Comparison of ENCODE assay signal across 9 cellular contexts in the genomic region with DNA sequence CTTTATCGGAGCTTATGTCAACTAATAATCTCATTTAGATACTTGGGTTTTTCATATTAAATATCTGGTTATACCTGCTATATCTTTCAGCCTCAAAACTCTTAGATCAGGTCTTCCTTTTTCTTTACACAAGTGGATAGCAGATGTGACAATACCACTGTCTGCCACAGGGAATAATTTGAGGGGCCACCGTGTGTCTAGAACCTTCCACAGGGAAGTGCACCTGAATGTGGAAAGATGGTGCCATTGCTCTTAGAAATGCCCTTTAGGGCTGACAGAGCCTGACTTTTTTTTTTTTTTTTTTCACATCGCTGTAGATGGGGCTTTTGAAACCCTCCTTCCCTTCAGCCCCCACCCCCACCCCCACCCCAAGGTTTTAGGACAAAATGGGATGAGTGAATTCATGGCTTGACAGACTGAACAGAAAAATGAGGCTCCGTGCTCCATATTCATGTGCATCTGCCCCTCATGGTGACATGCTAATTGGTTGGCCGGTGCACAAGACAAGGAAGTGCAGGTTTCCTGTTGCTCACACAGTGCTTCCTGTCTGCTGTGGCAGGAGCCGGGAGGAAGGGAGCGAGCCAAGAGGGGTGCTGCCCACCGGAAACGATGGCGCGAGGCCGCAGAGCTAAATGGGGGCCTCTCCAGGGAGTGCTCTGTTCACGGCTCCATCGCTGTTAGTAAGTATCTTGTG.
DNase-seq lines count a peak whose midpoint lies in the region; ATAC-seq and TF ChIP-seq lines count a peak whose summit lies in the region.
"Had no signal": no experiment of that assay in that cellular context is flagged by ENCODE, and none has a peak within 500 bp of the region (broad histone marks: within the 10 kb centered on the region; RNA-seq: fewer than 3 reads in every experiment).

No MANE protein-coding gene starts in this region.

- peak overlapping the region; percentile 83 for H2AFZ ChIP-seq in OCI-LY7 (ENCODE audit: low read length)

- H3K79me2 ChIP-seq in OCI-LY7 (ENCODE audit: insufficient read depth, low read depth, low read length), result peaks cover 18% of the 10 kb centered on the region; the same call in 1 of the 2 replicates

- no TSS peak for BruUV-seq in OCI-LY7 (replicated peaks; lab: Mats Ljungman, UMichigan)

- CTCF ChIA-PET in OCI-LY7 (lab: Charles Lee; ENCODE audit: unreplicated experiment), result no interaction called here

- DNase-seq in GM13977 (ENCODE audit: low spot score) (peak; percentile 72), OCI-LY7 (ENCODE audit: low spot score) (peak; percentile 91), lower lobe of right lung (peak; percentile 70), HuH-7.5 (ENCODE audit: low spot score) (no peak), NCI-H345 treated with DMSO at 0.1 percent for 48 hours (lab: John Stamatoyannopoulos, UW; ENCODE audit: unreplicated experiment) (no peak)
- DNase-seq in activated T-helper 9 cell treated with anti-CD3 and anti-CD28 coated beads, Interleukin-2, amount 50 U/mL, for 16 hours (ENCODE audit: low read depth), result peak; percentile 50
- DNase-seq in stimulated activated naive CD4-positive, alpha-beta T cell treated with Interleukin-2 at 50 U/mL for 16 hours (lab: John Stamatoyannopoulos, UW), result peak; percentile 54

- peak overlapping the region; percentile 70 for H3K4me3 ChIP-seq in OCI-LY7 (ENCODE audit: low read depth, low read length, poor library complexity, severe bottlenecking)
- H3K4me3 ChIP-seq in lower lobe of right lung, result peak overlapping the region; percentile 34

- H4K20me1 ChIP-seq in OCI-LY7 (ENCODE audit: insufficient read depth, low read length), result no peaks in the 10 kb centered on the region

- peak; percentile 99 for ATAC-seq in HG02763 (IDR thresholded peaks at IDR 0.05; ENCODE audit: unreplicated experiment)
- peak; percentile 88 to 90 for ATAC-seq in lower lobe of right lung

- H3K27me3 ChIP-seq in lower lobe of right lung (ENCODE audit: low read depth), result no peaks in the 10 kb centered on the region

- no peaks in the 10 kb centered on the region for H3K9me2 ChIP-seq in OCI-LY7 (ENCODE audit: insufficient read depth, low read length)

- TF ChIP-seq CTCF in GM13977 (IDR thresholded peaks at IDR 0.05; ENCODE audit: extremely low read depth, insufficient read depth, missing control alignments) (no peak), OCI-LY7 (conservative IDR thresholded peaks at IDR 0.05; ENCODE audit: low read length) (0 out of 2 replicates have a peak, but pooled peaks have one; percentile 18), lower lobe of right lung (IDR thresholded peaks at IDR 0.05) (no peak)

- H3K27ac ChIP-seq in OCI-LY7 (ENCODE audit: low read depth, low read length, poor library complexity, severe bottlenecking) (peak overlapping the region; percentile 65), lower lobe of right lung (peak overlapping the region; percentile 47)
- H3K27ac ChIP-seq: KMS-11 had no signal

- peaks cover 10% of the 10 kb centered on the region for H3K36me3 ChIP-seq in OCI-LY7 (ENCODE audit: insufficient read depth, low read length)
- no peaks in the 10 kb centered on the region for H3K36me3 ChIP-seq in lower lobe of right lung

- intact Hi-C loops in OCI-LY7 (cut with micrococcal nuclease; ENCODE audit: unreplicated experiment), result loop anchor here (5.0 kb wide), 1 partner anchor 153 kb away; no protein-coding TSS in a partner anchor
- intact Hi-C loops in lower lobe of right lung (cut with DNase I), result no loop called here

- in situ Hi-C loops in GM13977 (cut with MboI; ENCODE audit: low pct_unique_long_range_greater_than_20kb, low sequenced_read_pairs, unreplicated experiment), result no loop called here

- POLR2A ChIA-PET in OCI-LY7 (lab: Charles Lee), result no interaction called here

- H3K4me1 ChIP-seq in OCI-LY7 (ENCODE audit: insufficient read depth, low read length, poor library complexity, severe bottlenecking) (peaks cover 29% of the 10 kb centered on the region), lower lobe of right lung (peaks cover 30% of the 10 kb centered on the region)

- peak overlapping the region; percentile 79 for H3K4me2 ChIP-seq in OCI-LY7 (ENCODE audit: low read length)
- H3K4me2 ChIP-seq: KMS-11 had no signal

- H3K9me3 ChIP-seq in OCI-LY7 (ENCODE audit: low read length) (peaks cover 16% of the 10 kb centered on the region; the same call in 1 of the 2 replicates), lower lobe of right lung (no peaks in the 10 kb centered on the region)

Comparison
In these comparisons a context has a peak if more than half of its experiments do, and no peak if none do; other contexts are left out.
1. DNase-seq: peak in GM13977 (single experiment), OCI-LY7 (single experiment), activated T-helper 9 cell treated with anti-CD3 and anti-CD28 coated beads, Interleukin-2, amount 50 U/mL, for 16 hours (single experiment), lower lobe of right lung (single experiment) and stimulated activated naive CD4-positive, alpha-beta T cell treated with Interleukin-2 at 50 U/mL for 16 hours (single experiment); none in HuH-7.5 (single experiment) and NCI-H345 treated with DMSO at 0.1 percent for 48 hours (single experiment).